In genomic region chr10:17669185-17669872, GRCh38 we compare ENCODE assay signal across 10 cellular contexts. TPM values are rescaled to one million over a fixed set of nuclear protein-coding genes. Genes with fewer than 3 reads are reported as not detected.
DNase-seq lines count a peak whose midpoint lies in the region; ATAC-seq and TF ChIP-seq lines count a peak whose summit lies in the region.
"Had no signal": no experiment of that assay in that cellular context is flagged by ENCODE, and none has a peak within 500 bp of the region (broad histone marks: within the 10 kb centered on the region; RNA-seq: fewer than 3 reads in every experiment).

No MANE protein-coding gene starts in this region.

- peak overlapping the region; percentile 80 to 98 (median 92) for H3K4me3 Mint-ChIP-seq in CD4-positive, CD25-positive, alpha-beta regulatory T cell
- H3K4me3 Mint-ChIP-seq in activated naive CD8-positive, alpha-beta T cell treated with anti-CD3 and anti-CD28 coated beads for 36 hours: peak overlapping the region; percentile 71

- 59 to 72% methylated on average over 11 of the region's 11 CpGs for WGBS in transverse colon (ENCODE audit: low coverage in 1 of 2), 2 donors

- intact Hi-C loops in transverse colon (cut with DNase I; ENCODE audit: low total_unique reads): no loop called here

- no peak for TF ChIP-seq EP300 in transverse colon (IDR thresholded peaks at IDR 0.05; ENCODE audit: low read depth)

- H3K4me1 Mint-ChIP-seq in CD4-positive, CD25-positive, alpha-beta regulatory T cell: peaks cover 65 to 93% (median 78%) of the 10 kb centered on the region in 4 donors
- peaks cover 52% of the 10 kb centered on the region for H3K4me1 Mint-ChIP-seq in activated naive CD8-positive, alpha-beta T cell treated with anti-CD3 and anti-CD28 coated beads for 36 hours

- TF ChIP-seq POLR2A in transverse colon (IDR thresholded peaks at IDR 0.05): no peak

- H3K36me3 ChIP-seq in CD4-positive, CD25-positive, alpha-beta regulatory T cell (ENCODE audit: control insufficient read depth, insufficient read depth, low read length): peaks cover 4% of the 10 kb centered on the region
- H3K36me3 ChIP-seq in transverse colon: no peaks in the 10 kb centered on the region

- peak in 1 of 2 donors; percentile 28 for ATAC-seq in CD4-positive, CD25-positive, alpha-beta regulatory T cell (ENCODE audit: low read depth in 2 of 2)
- ATAC-seq in GM21381 (IDR thresholded peaks at IDR 0.05; ENCODE audit: unreplicated experiment) (peak; percentile 53), HG03565 (IDR thresholded peaks at IDR 0.05; ENCODE audit: unreplicated experiment) (peak; percentile 42)

- in situ Hi-C loops in transverse colon (cut with MboI; ENCODE audit: low pct_ligation_motif_present in 1 of 4, low pct_unique_long_range_greater_than_20kb in 1 of 4, low sequenced_read_pairs in 3 of 4): loop anchor here in 1 of 4 donors (25.0 kb wide), 1 partner anchor 132 kb away; no protein-coding TSS in a partner anchor

- peak overlapping the region; percentile 97 for H3K27ac ChIP-seq in CD4-positive, CD25-positive, alpha-beta regulatory T cell (ENCODE audit: insufficient read depth, low read length, poor library complexity, severe bottlenecking)
- no peak overlapping the region for H3K27ac ChIP-seq in transverse colon
- H3K27ac ChIP-seq: BLaER1 had no signal

- no peaks in the 10 kb centered on the region for H3K9me3 ChIP-seq in CD4-positive, CD25-positive, alpha-beta regulatory T cell (ENCODE audit: control insufficient read depth in 2 of 2, low read length in 2 of 2)
- H3K9me3 ChIP-seq in transverse colon: no peaks in the 10 kb centered on the region
- H3K9me3 ChIP-seq: BLaER1 had no signal

- no peak for TF ChIP-seq CTCF in transverse colon (IDR thresholded peaks at IDR 0.05)

- peaks cover 15% of the 10 kb centered on the region for H3K36me3 Mint-ChIP-seq in CD4-positive, CD25-positive, alpha-beta regulatory T cell
- peaks cover 19% of the 10 kb centered on the region for H3K36me3 Mint-ChIP-seq in activated naive CD8-positive, alpha-beta T cell treated with anti-CD3 and anti-CD28 coated beads for 36 hours

- DNase-seq in CD4-positive, CD25-positive, alpha-beta regulatory T cell: peak; percentile 55 to 75 (median 58)
- DNase-seq in activated naive CD8-positive, alpha-beta T cell treated with anti-CD3 and anti-CD28 coated beads for 36 hours: peak; percentile 41
- DNase-seq in H4 (ENCODE audit: low spot score) (no peak), GF-D8 (lab: John Stamatoyannopoulos, UW) (no peak), transverse colon (no peak), DMS79 treated with DMSO at 0.1 percent for 48 hours (lab: John Stamatoyannopoulos, UW) (no peak)
- DNase-seq: nucleus accumbens had no signal

- H3K4me3 ChIP-seq in CD4-positive, CD25-positive, alpha-beta regulatory T cell (ENCODE audit: low read depth, low read length): peak overlapping the region; percentile 87
- no peak overlapping the region for H3K4me3 ChIP-seq in transverse colon
- H3K4me3 ChIP-seq: BLaER1 had no signal

- peaks cover 95% of the 10 kb centered on the region for H3K4me1 ChIP-seq in CD4-positive, CD25-positive, alpha-beta regulatory T cell (ENCODE audit: control insufficient read depth, insufficient read depth, low read length, poor library complexity, severe bottlenecking)
- peaks cover 0 to 7% (median 3%) of the 10 kb centered on the region in 4 donors for H3K4me1 ChIP-seq in transverse colon
- H3K4me1 ChIP-seq: BLaER1 had no signal

- H3K27me3 Mint-ChIP-seq in CD4-positive, CD25-positive, alpha-beta regulatory T cell: no peaks in the 10 kb centered on the region
- H3K27me3 Mint-ChIP-seq in activated naive CD8-positive, alpha-beta T cell treated with anti-CD3 and anti-CD28 coated beads for 36 hours: no peaks in the 10 kb centered on the region

- no peaks in the 10 kb centered on the region for H3K27me3 ChIP-seq in CD4-positive, CD25-positive, alpha-beta regulatory T cell (ENCODE audit: control insufficient read depth, insufficient read depth, low read length)
- H3K27me3 ChIP-seq in transverse colon: no peaks in the 10 kb centered on the region
- H3K27me3 ChIP-seq: BLaER1 had no signal

- H3K27ac Mint-ChIP-seq in CD4-positive, CD25-positive, alpha-beta regulatory T cell: peak overlapping the region; percentile 88 to 97 (median 89)
- H3K27ac Mint-ChIP-seq in activated naive CD8-positive, alpha-beta T cell treated with anti-CD3 and anti-CD28 coated beads for 36 hours: peak overlapping the region; percentile 90

- no peaks in the 10 kb centered on the region for H3K9me3 Mint-ChIP-seq in CD4-positive, CD25-positive, alpha-beta regulatory T cell
- peaks cover 2% of the 10 kb centered on the region for H3K9me3 Mint-ChIP-seq in activated naive CD8-positive, alpha-beta T cell treated with anti-CD3 and anti-CD28 coated beads for 36 hours

RNA-seq across cellular contexts. Expression of gene STAM, which starts 25.4 kb away (rescaled TPM):
- 154 TPM for total RNA-seq in CD4-positive, CD25-positive, alpha-beta regulatory T cell
- 10 to 100 TPM; 48.0 to 93.3 (median 67.0) TPM for polyA plus RNA-seq in CD4-positive, CD25-positive, alpha-beta regulatory T cell
- 10 to 100 TPM; 21.6 to 22.7 TPM for total RNA-seq in activated naive CD8-positive, alpha-beta T cell treated with anti-CD3 and anti-CD28 coated beads for 36 hours
- total RNA-seq in H4 (2014; rRNA removed; shearing (Covaris generic)): 9.3 and 15.3 TPM in 2 replicates
- 10 to 100 TPM in 2 of 4 donors, 1 to 10 TPM in 2; 1.9 to 18.4 (median 9.3) TPM for total RNA-seq in transverse colon

RNA-seq across cellular contexts. Expression of gene HACD1, which starts 52.2 kb away (rescaled TPM):
- 22.0 TPM for total RNA-seq in CD4-positive, CD25-positive, alpha-beta regulatory T cell
- polyA plus RNA-seq in CD4-positive, CD25-positive, alpha-beta regulatory T cell: 10 to 100 TPM; 28.4 to 65.8 (median 47.0) TPM
- total RNA-seq in activated naive CD8-positive, alpha-beta T cell treated with anti-CD3 and anti-CD28 coated beads for 36 hours: 1 to 10 TPM; 3.5 TPM
- 21.7 and 35.5 TPM in 2 replicates for total RNA-seq in H4 (2014; rRNA removed; shearing (Covaris generic))
- 10 to 100 TPM in 2 of 4 donors, 1 to 10 TPM in 1, not detected in 1; 6.7 to 52.3 (median 16.5) TPM for total RNA-seq in transverse colon

Comparison
In these comparisons a context has a peak if more than half of its experiments do, and no peak if none do; other contexts are left out.
1. DNase-seq: peak in CD4-positive, CD25-positive, alpha-beta regulatory T cell (3 of 3) and activated naive CD8-positive, alpha-beta T cell treated with anti-CD3 and anti-CD28 coated beads for 36 hours (single experiment); none in H4 (single experiment), GF-D8 (single experiment), transverse colon (single experiment) and DMS79 treated with DMSO at 0.1 percent for 48 hours (single experiment).